In the genomic region with DNA sequence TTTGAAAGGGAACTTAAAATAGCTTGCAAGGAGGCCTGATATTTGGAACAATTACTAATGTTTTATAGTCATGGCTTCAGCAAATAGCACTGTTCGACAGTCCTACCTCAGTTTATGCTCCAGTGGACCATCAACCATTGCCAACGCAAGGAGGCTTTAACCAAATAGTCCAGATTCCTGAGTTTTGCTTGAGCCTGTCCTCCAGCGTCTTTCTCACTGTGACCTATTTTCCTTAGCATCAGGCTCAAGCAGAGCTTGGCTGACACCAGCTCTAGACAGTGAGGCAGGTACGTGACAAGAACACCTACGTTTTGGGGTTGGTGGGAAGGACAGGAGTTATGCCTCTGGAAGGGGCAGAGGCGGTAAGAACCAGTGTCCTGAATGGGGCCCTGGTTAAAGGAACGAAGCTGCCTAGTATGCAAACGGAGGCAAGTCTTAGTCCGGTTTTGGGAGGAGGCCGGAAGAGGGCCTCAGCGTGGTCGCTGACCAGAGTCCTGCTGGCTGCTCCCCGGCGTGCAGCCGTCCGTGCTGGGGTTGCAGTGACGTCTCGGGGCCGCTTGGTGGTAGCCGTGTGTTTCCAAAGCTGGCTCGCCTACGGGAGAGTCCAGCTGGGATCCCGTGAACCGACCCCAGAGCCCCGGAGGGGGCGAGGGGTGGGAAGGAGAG, we compare ENCODE assay signal across 8 cellular contexts. TPM values are rescaled to one million over a fixed set of nuclear protein-coding genes. Genes with fewer than 3 reads are reported as not detected.
DNase-seq lines count a peak whose midpoint lies in the region; ATAC-seq and TF ChIP-seq lines count a peak whose summit lies in the region.

No MANE protein-coding gene starts in this region.

- peak; percentile 74 to 89 for TF ChIP-seq CTCF in GM23338 (conservative IDR thresholded peaks at IDR 0.05; ENCODE audit: low read depth in 2 of 2)
- peak; percentile 95 for TF ChIP-seq CTCF in LNCAP (IDR thresholded peaks at IDR 0.05)
- peak; percentile 89 to 99 (median 93) for TF ChIP-seq CTCF in body of pancreas (IDR thresholded peaks at IDR 0.05)

- peaks cover 40% of the 10 kb centered on the region for H3K27me3 Mint-ChIP-seq in GM23338 (ENCODE audit: insufficient read depth, low read depth, poor library complexity)

- no peak overlapping the region for H3K27ac Mint-ChIP-seq in GM23338

- H3K27ac ChIP-seq in GM23338 (ENCODE audit: low read depth) (no peak overlapping the region), body of pancreas (no peak overlapping the region)

- no peaks in the 10 kb centered on the region for H3K79me2 ChIP-seq in GM23338 (replicated peaks; ENCODE audit: insufficient read depth)

- H3K4me1 ChIP-seq in GM23338 (ENCODE audit: insufficient read depth), result peaks cover 26% of the 10 kb centered on the region
- H3K4me1 ChIP-seq in body of pancreas, result peaks cover 28% of the 10 kb centered on the region

- H2AFZ ChIP-seq in GM23338, result peak overlapping the region; percentile 94; the same call in 1 of the 2 replicates

- H3K36me3 ChIP-seq in GM23338 (ENCODE audit: insufficient read depth) (no peaks in the 10 kb centered on the region; the same call in 1 of the 2 replicates), body of pancreas (replicated peaks in 1 of 2; ENCODE audit: insufficient read depth in 1 of 2, low read depth in 2 of 2) (no peaks in the 10 kb centered on the region)

- peak overlapping the region; percentile 76 for H3K4me3 Mint-ChIP-seq in GM23338

- ATAC-seq in GM23338 (peak; percentile 58), body of pancreas (peak; percentile 89), HG03097 (IDR thresholded peaks at IDR 0.05; ENCODE audit: low FRiP score, unreplicated experiment) (no peak)

- H4K20me1 ChIP-seq in GM23338 (replicated peaks; ENCODE audit: insufficient read depth), result peaks cover 14% of the 10 kb centered on the region

- TF ChIP-seq POLR2A in body of pancreas (IDR thresholded peaks at IDR 0.05), result no peak

- peak overlapping the region; percentile 96 for H3K4me2 ChIP-seq in GM23338

- no peaks in the 10 kb centered on the region for H3K9me3 Mint-ChIP-seq in GM23338

- no peaks in the 10 kb centered on the region for H3K9me3 ChIP-seq in body of pancreas

- peaks cover 6% of the 10 kb centered on the region; the same call in 2 of the 3 replicates for H3K36me3 Mint-ChIP-seq in GM23338 (ENCODE audit: low read depth)

- H3K27me3 ChIP-seq in GM23338 (ENCODE audit: insufficient read depth) (peaks cover 45% of the 10 kb centered on the region), body of pancreas (peaks cover 0 to 6% of the 10 kb centered on the region in 2 donors)

- DNase-seq in GM03348 (ENCODE audit: low spot score) (peak; percentile 95), GM23338 (ENCODE audit: low spot score) (peak; percentile 92), T-helper 1 cell (peak in 3 of 5 donors; percentile 25 to 49 (median 35)), body of pancreas (peak; percentile 81 to 82 (median 82)), iPS DF 19.7 (ENCODE audit: low read depth, low spot score) (peak; percentile 48), renal cortical epithelial cell (ENCODE audit: low read depth) (peak; percentile 53)

- peaks cover 38% of the 10 kb centered on the region for H3F3A ChIP-seq in GM23338 (replicated peaks; ENCODE audit: low read depth)

- H3K4me1 Mint-ChIP-seq in GM23338, result peaks cover 25% of the 10 kb centered on the region

- peak overlapping the region; percentile 83 for H3K4me3 ChIP-seq in GM23338
- no peak overlapping the region for H3K4me3 ChIP-seq in body of pancreas

- 10 to 27% methylated on average over 9 to 26 of the region's 26 CpGs for WGBS in body of pancreas, 2 donors

- no peaks in the 10 kb centered on the region for H3K9me2 ChIP-seq in GM23338 (ENCODE audit: insufficient read depth)

- intact Hi-C loops in body of pancreas (cut with DNase I), result no loop called here

TF ChIP-seq in GM23338, 12 proteins besides CTCF, POLR2A, EP300 and RAD21 (continues in another document):
- no peak for TF ChIP-seq ZNF114 (CRISPR knock-in tag; IDR thresholded peaks at IDR 0.05)
- TF ChIP-seq EZH2phosphoT487 (IDR thresholded peaks at IDR 0.05; ENCODE audit: unreplicated experiment), result no peak
- TF ChIP-seq, protein P1, sequence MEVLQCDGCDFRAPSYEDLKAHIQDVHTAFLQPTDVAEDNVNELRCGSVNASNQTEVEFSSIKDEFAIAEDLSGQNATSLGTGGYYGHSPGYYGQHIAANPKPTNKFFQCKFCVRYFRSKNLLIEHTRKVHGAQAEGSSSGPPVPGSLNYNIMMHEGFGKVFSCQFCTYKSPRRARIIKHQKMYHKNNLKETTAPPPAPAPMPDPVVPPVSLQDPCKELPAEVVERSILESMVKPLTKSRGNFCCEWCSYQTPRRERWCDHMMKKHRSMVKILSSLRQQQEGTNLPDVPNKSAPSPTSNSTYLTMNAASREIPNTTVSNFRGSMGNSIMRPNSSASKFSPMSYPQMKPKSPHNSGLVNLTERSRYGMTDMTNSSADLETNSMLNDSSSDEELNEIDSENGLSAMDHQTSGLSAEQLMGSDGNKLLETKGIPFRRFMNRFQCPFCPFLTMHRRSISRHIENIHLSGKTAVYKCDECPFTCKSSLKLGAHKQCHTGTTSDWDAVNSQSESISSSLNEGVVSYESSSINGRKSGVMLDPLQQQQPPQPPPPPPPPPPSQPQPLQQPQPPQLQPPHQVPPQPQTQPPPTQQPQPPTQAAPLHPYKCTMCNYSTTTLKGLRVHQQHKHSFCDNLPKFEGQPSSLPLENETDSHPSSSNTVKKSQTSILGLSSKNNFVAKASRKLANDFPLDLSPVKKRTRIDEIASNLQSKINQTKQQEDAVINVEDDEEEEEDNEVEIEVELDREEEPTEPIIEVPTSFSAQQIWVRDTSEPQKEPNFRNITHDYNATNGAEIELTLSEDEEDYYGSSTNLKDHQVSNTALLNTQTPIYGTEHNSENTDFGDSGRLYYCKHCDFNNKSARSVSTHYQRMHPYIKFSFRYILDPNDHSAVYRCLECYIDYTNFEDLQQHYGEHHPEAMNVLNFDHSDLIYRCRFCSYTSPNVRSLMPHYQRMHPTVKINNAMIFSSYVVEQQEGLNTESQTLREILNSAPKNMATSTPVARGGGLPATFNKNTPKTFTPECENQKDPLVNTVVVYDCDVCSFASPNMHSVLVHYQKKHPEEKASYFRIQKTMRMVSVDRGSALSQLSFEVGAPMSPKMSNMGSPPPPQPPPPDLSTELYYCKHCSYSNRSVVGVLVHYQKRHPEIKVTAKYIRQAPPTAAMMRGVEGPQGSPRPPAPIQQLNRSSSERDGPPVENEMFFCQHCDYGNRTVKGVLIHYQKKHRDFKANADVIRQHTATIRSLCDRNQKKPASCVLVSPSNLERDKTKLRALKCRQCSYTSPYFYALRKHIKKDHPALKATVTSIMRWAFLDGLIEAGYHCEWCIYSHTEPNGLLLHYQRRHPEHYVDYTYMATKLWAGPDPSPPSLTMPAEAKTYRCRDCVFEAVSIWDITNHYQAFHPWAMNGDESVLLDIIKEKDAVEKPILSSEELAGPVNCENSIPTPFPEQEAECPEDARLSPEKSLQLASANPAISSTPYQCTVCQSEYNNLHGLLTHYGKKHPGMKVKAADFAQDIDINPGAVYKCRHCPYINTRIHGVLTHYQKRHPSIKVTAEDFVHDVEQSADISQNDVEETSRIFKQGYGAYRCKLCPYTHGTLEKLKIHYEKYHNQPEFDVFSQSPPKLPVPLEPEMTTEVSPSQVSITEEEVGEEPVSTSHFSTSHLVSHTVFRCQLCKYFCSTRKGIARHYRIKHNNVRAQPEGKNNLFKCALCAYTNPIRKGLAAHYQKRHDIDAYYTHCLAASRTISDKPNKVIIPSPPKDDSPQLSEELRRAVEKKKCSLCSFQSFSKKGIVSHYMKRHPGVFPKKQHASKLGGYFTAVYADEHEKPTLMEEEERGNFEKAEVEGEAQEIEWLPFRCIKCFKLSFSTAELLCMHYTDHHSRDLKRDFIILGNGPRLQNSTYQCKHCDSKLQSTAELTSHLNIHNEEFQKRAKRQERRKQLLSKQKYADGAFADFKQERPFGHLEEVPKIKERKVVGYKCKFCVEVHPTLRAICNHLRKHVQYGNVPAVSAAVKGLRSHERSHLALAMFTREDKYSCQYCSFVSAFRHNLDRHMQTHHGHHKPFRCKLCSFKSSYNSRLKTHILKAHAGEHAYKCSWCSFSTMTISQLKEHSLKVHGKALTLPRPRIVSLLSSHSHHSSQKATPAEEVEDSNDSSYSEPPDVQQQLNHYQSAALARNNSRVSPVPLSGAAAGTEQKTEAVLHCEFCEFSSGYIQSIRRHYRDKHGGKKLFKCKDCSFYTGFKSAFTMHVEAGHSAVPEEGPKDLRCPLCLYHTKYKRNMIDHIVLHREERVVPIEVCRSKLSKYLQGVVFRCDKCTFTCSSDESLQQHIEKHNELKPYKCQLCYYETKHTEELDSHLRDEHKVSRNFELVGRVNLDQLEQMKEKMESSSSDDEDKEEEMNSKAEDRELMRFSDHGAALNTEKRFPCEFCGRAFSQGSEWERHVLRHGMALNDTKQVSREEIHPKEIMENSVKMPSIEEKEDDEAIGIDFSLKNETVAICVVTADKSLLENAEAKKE (CRISPR knock-in tag; IDR thresholded peaks at IDR 0.05), result no peak
- no peak for TF ChIP-seq POLR2AphosphoS5 (IDR thresholded peaks at IDR 0.05; ENCODE audit: low read depth)

RNA-seq across cellular contexts. Expression of a gene that starts 1.0 kb away (rescaled TPM):
- 0.56 TPM in 1 of 2 replicates, not detected in the other for total RNA-seq in GM23338 (2014; rRNA removed; shearing (Covaris generic))
- polyA plus RNA-seq in GM23338 (2016; fragmentation: Nextera tagmentation; extraction: Ambion mirVana), result 0.75 and 0.86 TPM in 2 replicates
- total RNA-seq in body of pancreas (not detected), renal cortical epithelial cell (0.35 and 1.4 TPM in 2 replicates)

RNA-seq across cellular contexts. Expression of a gene that starts 30.8 kb away (rescaled TPM):
- 2,727 and 5,242 TPM in 2 replicates for total RNA-seq in GM23338 (2014; rRNA removed; shearing (Covaris generic))
- 3,739 and 3,980 TPM in 2 replicates for polyA plus RNA-seq in GM23338 (2016; fragmentation: Nextera tagmentation; extraction: Ambion mirVana)
- total RNA-seq in body of pancreas, result 100 to 1,000 TPM; 310 to 501 TPM
- total RNA-seq in renal cortical epithelial cell, result 1,217 and 1,585 TPM in 2 replicates

Comparison
In these comparisons a context has a peak if more than half of its experiments do, and no peak if none do; other contexts are left out.
1. DNase-seq: peak in every context shown above with its lines; median percentile 95 in GM03348; 92 in GM23338; 82 in body of pancreas; 53 in renal cortical epithelial cell; 48 in iPS DF 19.7; 35 in T-helper 1 cell.